In genomic region chr2:7571701-7572100, GRCh38 we compare ENCODE assay signal across 20 cellular contexts.
"Had no signal": no experiment of that assay in that cellular context is flagged by ENCODE, and none has a peak within 500 bp of the region (broad histone marks: within the 10 kb centered on the region; RNA-seq: fewer than 3 reads in every experiment).

No MANE protein-coding gene starts in this region.

- H3K4me3 Mint-ChIP-seq: activated naive CD4-positive, alpha-beta T cell treated with anti-CD3 and anti-CD28 coated beads for 36 hours; activated T-cell treated with anti-CD3 and anti-CD28 coated beads, Interleukin-2, amount 50 U/mL, for 4 hours; central memory CD8-positive, alpha-beta T cell; dendritic cell treated with granulocyte-macrophage colony-stimulating factor and Interleukin-4, amounts not matched to agents 40 ng/mL and 50 ng/mL, for 4 days; endodermal cell; immature natural killer cell; natural killer cell; stimulated activated memory B cell treated with anti-CD40 and anti-IgM and Interleukin-4, amounts not matched to agents 10 μg/mL and 1 μg/mL and 100 μg/mL, for 72 hours had no signal

- H3K4me1 Mint-ChIP-seq: natural killer cell; stimulated activated memory B cell treated with anti-CD40 and anti-IgM and Interleukin-4, amounts not matched to agents 10 μg/mL and 1 μg/mL and 100 μg/mL, for 72 hours had no signal

- ATAC-seq: activated CD4-positive, CD25-positive, alpha-beta regulatory T cell treated with anti-CD3 and anti-CD28 coated beads, Interleukin-2, amount 50 U/mL, for 24 hours; esophagus mucosa; foreskin keratinocyte; heart left ventricle; natural killer cell; stimulated activated memory B cell treated with anti-CD40 and anti-IgM and Interleukin-4, amounts not matched to agents 10 μg/mL and 1 μg/mL and 100 μg/mL, for 72 hours had no signal

- H3K36me3 Mint-ChIP-seq: natural killer cell; stimulated activated memory B cell treated with anti-CD40 and anti-IgM and Interleukin-4, amounts not matched to agents 10 μg/mL and 1 μg/mL and 100 μg/mL, for 72 hours had no signal

- DNase-seq: activated CD8-positive, alpha-beta memory T cell treated with anti-CD3 and anti-CD28 coated beads, Interleukin-2, amount 50 U/mL, for 48 hours; activated effector memory CD4-positive, alpha-beta T cell treated with Interleukin-2 at 50 U/mL for 16 hours; activated naive CD4-positive, alpha-beta T cell treated with anti-CD3 and anti-CD28 coated beads for 36 hours; endodermal cell; foreskin keratinocyte; heart left ventricle; immature natural killer cell; kidney; natural killer cell; stimulated activated CD4-positive, alpha-beta T cell treated with anti-CD3 and anti-CD28 coated beads, Interleukin-1b, Interleukin-23, amount 100 ng/mL, for 48 hours; stimulated activated CD4-positive, alpha-beta T cell treated with anti-CD3 and anti-CD28 coated beads, Interleukin-4, amount 100 ng/mL, for 4 hours; SW 1271; T-helper 9 cell; WERI-Rb-1 had no signal

- H3K27ac Mint-ChIP-seq: dendritic cell treated with granulocyte-macrophage colony-stimulating factor and Interleukin-4, amounts not matched to agents 40 ng/mL and 50 ng/mL, for 4 days; endodermal cell; immature natural killer cell; natural killer cell; stimulated activated memory B cell treated with anti-CD40 and anti-IgM and Interleukin-4, amounts not matched to agents 10 μg/mL and 1 μg/mL and 100 μg/mL, for 72 hours had no signal

- H3K9me3 Mint-ChIP-seq: activated T-cell treated with anti-CD3 and anti-CD28 coated beads, Interleukin-2, amount 50 U/mL, for 4 hours; central memory CD8-positive, alpha-beta T cell; dendritic cell treated with granulocyte-macrophage colony-stimulating factor and Interleukin-4, amounts not matched to agents 40 ng/mL and 50 ng/mL, for 4 days; natural killer cell had no signal

- H3K27me3 Mint-ChIP-seq: central memory CD8-positive, alpha-beta T cell had no signal
